9 cellular contexts compared by ENCODE assay signal in the genomic region with DNA sequence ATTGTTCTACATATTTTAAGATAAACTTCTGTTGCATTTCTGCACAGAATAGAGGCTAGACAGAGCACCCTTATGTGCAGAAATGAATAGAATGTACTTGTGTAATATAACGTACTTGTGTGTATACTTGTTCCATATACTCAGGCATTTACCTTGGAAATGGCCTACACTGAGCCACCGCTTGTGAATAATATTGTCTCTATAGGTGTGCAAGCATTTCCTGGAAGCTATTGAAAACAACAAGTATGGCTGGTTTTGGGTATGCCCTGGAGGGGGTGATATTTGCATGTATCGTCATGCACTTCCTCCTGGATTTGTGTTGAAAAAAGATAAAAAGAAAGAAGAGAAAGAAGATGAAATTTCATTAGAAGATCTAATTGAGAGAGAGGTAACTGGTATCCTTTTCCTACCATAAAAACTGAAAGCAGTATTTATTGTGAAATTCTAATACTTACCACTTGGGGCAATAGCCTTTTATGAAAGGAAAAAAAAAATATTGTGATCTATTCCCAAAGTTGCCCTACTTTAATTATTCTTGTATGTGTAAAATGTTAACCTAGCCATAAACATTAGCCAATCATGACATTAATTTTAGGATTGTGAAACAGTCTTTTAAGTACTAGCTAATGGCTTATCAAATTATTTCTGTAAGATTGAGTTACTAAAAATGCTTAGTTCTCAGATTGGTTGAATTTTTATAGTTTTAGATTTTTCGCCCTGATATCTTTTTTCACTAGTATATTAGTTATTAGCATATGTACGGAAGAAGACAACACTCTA. TPM values are rescaled to one million over a fixed set of nuclear protein-coding genes. Genes with fewer than 3 reads are reported as not detected.
DNase-seq lines count a peak whose midpoint lies in the region; ATAC-seq lines count a peak whose summit lies in the region.
"Had no signal": no experiment of that assay in that cellular context is flagged by ENCODE, and none has a peak within 500 bp of the region (broad histone marks: within the 10 kb centered on the region; RNA-seq: fewer than 3 reads in every experiment).

No MANE protein-coding gene starts in this region.

- H3K18ac ChIP-seq in mesendoderm (ENCODE audit: low read length) (no peak overlapping the region), neuronal stem cell (ENCODE audit: low read length) (no peak overlapping the region)

- H3K27me3 ChIP-seq in mesendoderm (ENCODE audit: insufficient read depth, low read length, poor library complexity) (no peaks in the 10 kb centered on the region), neuronal stem cell (ENCODE audit: control insufficient read depth in 3 of 3, insufficient read depth in 3 of 3, low read depth in 1 of 3, low read length in 3 of 3) (no peaks in the 10 kb centered on the region)

- H3K56ac ChIP-seq in mesendoderm (ENCODE audit: low read length), result no peak overlapping the region

- WGBS in mesendoderm (ENCODE audit: extremely low coverage, insufficient coverage, low lambda C conversion rate), result no CpG with 5 or more reads among the region's 5 CpGs
- WGBS in neuronal stem cell (ENCODE audit: extremely low coverage in 2 of 2, insufficient read length in 2 of 2, insufficient replicate concordance in 1 of 2), 2 donors, result no CpG with 5 or more reads among the region's 5 CpGs

- H3K4me2 ChIP-seq in mesendoderm (ENCODE audit: low read length) (no peak overlapping the region), neuronal stem cell (ENCODE audit: insufficient read depth, low read length, poor library complexity, severe bottlenecking) (no peak overlapping the region)

- H4K8ac ChIP-seq in mesendoderm (ENCODE audit: low read depth, low read length) (no peak overlapping the region), neuronal stem cell (ENCODE audit: low read depth, low read length) (no peak overlapping the region)

- no peak overlapping the region for H3K4me3 Mint-ChIP-seq in activated T-cell treated with anti-CD3 and anti-CD28 coated beads, Interleukin-2, amount 50 U/mL, for 24 hours
- no peak overlapping the region for H3K4me3 Mint-ChIP-seq in activated T-cell treated with anti-CD3 and anti-CD28 coated beads, Interleukin-2, amount 50 U/mL, for 4 hours
- H3K4me3 Mint-ChIP-seq in central memory CD8-positive, alpha-beta T cell, result no peak overlapping the region
- H3K4me3 Mint-ChIP-seq: activated naive CD4-positive, alpha-beta T cell treated with anti-CD3 and anti-CD28 coated beads, Interleukin-2, amount 50 U/mL, for 24 hours had no signal

- no peaks in the 10 kb centered on the region for H3K9me3 Mint-ChIP-seq in activated T-cell treated with anti-CD3 and anti-CD28 coated beads, Interleukin-2, amount 50 U/mL, for 24 hours
- no peaks in the 10 kb centered on the region for H3K9me3 Mint-ChIP-seq in activated T-cell treated with anti-CD3 and anti-CD28 coated beads, Interleukin-2, amount 50 U/mL, for 4 hours
- H3K9me3 Mint-ChIP-seq in central memory CD8-positive, alpha-beta T cell, result no peaks in the 10 kb centered on the region
- H3K9me3 Mint-ChIP-seq: activated naive CD4-positive, alpha-beta T cell treated with anti-CD3 and anti-CD28 coated beads, Interleukin-2, amount 50 U/mL, for 24 hours had no signal

- H3K27ac Mint-ChIP-seq in activated T-cell treated with anti-CD3 and anti-CD28 coated beads, Interleukin-2, amount 50 U/mL, for 24 hours, result peak overlapping the region; percentile 53
- peak overlapping the region; percentile 30 for H3K27ac Mint-ChIP-seq in central memory CD8-positive, alpha-beta T cell (ENCODE audit: low read depth)

- ATAC-seq in activated T-cell treated with anti-CD3 and anti-CD28 coated beads, Interleukin-2, amount 50 U/mL, for 4 hours, result no peak
- ATAC-seq in HG02759 (IDR thresholded peaks at IDR 0.05; ENCODE audit: unreplicated experiment), result peak; percentile 59
- ATAC-seq in central memory CD8-positive, alpha-beta T cell (replicated peaks; ENCODE audit: extremely low read depth, poor library complexity, severe bottlenecking), result no peak

- no peak overlapping the region for H4K5ac ChIP-seq in mesendoderm (ENCODE audit: low read length)

- H4K91ac ChIP-seq in neuronal stem cell (ENCODE audit: low read depth, low read length, poor library complexity), result no peak overlapping the region

- peaks cover 94% of the 10 kb centered on the region for H3K36me3 Mint-ChIP-seq in activated T-cell treated with anti-CD3 and anti-CD28 coated beads, Interleukin-2, amount 50 U/mL, for 24 hours (ENCODE audit: low read depth)
- peaks cover 62% of the 10 kb centered on the region for H3K36me3 Mint-ChIP-seq in activated T-cell treated with anti-CD3 and anti-CD28 coated beads, Interleukin-2, amount 50 U/mL, for 4 hours (ENCODE audit: insufficient read depth)
- H3K36me3 Mint-ChIP-seq in central memory CD8-positive, alpha-beta T cell (ENCODE audit: insufficient read depth), result peaks cover 76% of the 10 kb centered on the region

- H3K79me2 ChIP-seq in mesendoderm (ENCODE audit: control insufficient read depth, insufficient read depth, low read length), result peaks cover 2% of the 10 kb centered on the region

- H2AK5ac ChIP-seq in mesendoderm (ENCODE audit: low read length), result no peak overlapping the region
- H2AK5ac ChIP-seq in neuronal stem cell (ENCODE audit: low read depth, low read length), result no peak overlapping the region

- H3K27me3 Mint-ChIP-seq in activated T-cell treated with anti-CD3 and anti-CD28 coated beads, Interleukin-2, amount 50 U/mL, for 24 hours, result no peaks in the 10 kb centered on the region
- H3K27me3 Mint-ChIP-seq in activated T-cell treated with anti-CD3 and anti-CD28 coated beads, Interleukin-2, amount 50 U/mL, for 4 hours (ENCODE audit: low read depth), result no peaks in the 10 kb centered on the region
- no peaks in the 10 kb centered on the region for H3K27me3 Mint-ChIP-seq in central memory CD8-positive, alpha-beta T cell
- H3K27me3 Mint-ChIP-seq: activated naive CD4-positive, alpha-beta T cell treated with anti-CD3 and anti-CD28 coated beads, Interleukin-2, amount 50 U/mL, for 24 hours had no signal

- no peak overlapping the region for H3K14ac ChIP-seq in neuronal stem cell (ENCODE audit: low read length)

- H3K9me3 ChIP-seq in neuronal stem cell (replicated peaks in 1 of 2; ENCODE audit: control insufficient read depth in 2 of 2, insufficient read depth in 1 of 2, low read depth in 1 of 2, low read length in 2 of 2), result no peaks in the 10 kb centered on the region

- no peak overlapping the region for H2BK5ac ChIP-seq in mesendoderm (ENCODE audit: low read length)
- H2BK5ac ChIP-seq in neuronal stem cell (ENCODE audit: low read length), result no peak overlapping the region

- H3K4me1 ChIP-seq in mesendoderm (ENCODE audit: control insufficient read depth, low read depth, low read length), result no peaks in the 10 kb centered on the region
- H3K4me1 ChIP-seq in neuronal stem cell (ENCODE audit: control insufficient read depth in 2 of 2, insufficient read depth in 1 of 2, low read depth in 1 of 2, low read length in 2 of 2), result no peaks in the 10 kb centered on the region

- H2AFZ ChIP-seq in neuronal stem cell (ENCODE audit: low read length), result no peak overlapping the region

- DNase-seq in activated T-cell treated with anti-CD3 and anti-CD28 coated beads, Interleukin-2, amount 50 U/mL, for 24 hours, result no peak
- DNase-seq in activated T-cell treated with anti-CD3 and anti-CD28 coated beads, Interleukin-2, amount 50 U/mL, for 4 hours, result no peak
- DNase-seq in NCI-H526 treated with DMSO at 0.1 percent for 48 hours (lab: John Stamatoyannopoulos, UW) (peak; percentile 34), mesendoderm (peak; percentile 24), neuronal stem cell (ENCODE audit: low spot score) (no peak)
- no peak for DNase-seq in central memory CD8-positive, alpha-beta T cell (ENCODE audit: low spot score in 2 of 2)
- no peak for DNase-seq in effector CD4-positive, alpha-beta T cell

- H3K27ac ChIP-seq in mesendoderm (ENCODE audit: low read depth, low read length) (no peak overlapping the region), neuronal stem cell (replicated peaks; ENCODE audit: low read length) (no peak overlapping the region)

- H3K79me1 ChIP-seq in mesendoderm (ENCODE audit: low read length) (peaks cover 2% of the 10 kb centered on the region), neuronal stem cell (ENCODE audit: low read depth, low read length) (no peaks in the 10 kb centered on the region)

- H3K23ac ChIP-seq in mesendoderm (ENCODE audit: low read length) (no peak overlapping the region), neuronal stem cell (ENCODE audit: low read depth, low read length, poor library complexity) (no peak overlapping the region)

- no peak overlapping the region for H2BK12ac ChIP-seq in neuronal stem cell (ENCODE audit: low read length)

- H3K4me1 Mint-ChIP-seq in activated T-cell treated with anti-CD3 and anti-CD28 coated beads, Interleukin-2, amount 50 U/mL, for 24 hours (ENCODE audit: low read depth), result peaks cover 30% of the 10 kb centered on the region
- H3K4me1 Mint-ChIP-seq in activated T-cell treated with anti-CD3 and anti-CD28 coated beads, Interleukin-2, amount 50 U/mL, for 4 hours (ENCODE audit: low read depth), result peaks cover 16% of the 10 kb centered on the region
- H3K4me1 Mint-ChIP-seq in central memory CD8-positive, alpha-beta T cell, result peaks cover 22% of the 10 kb centered on the region

- H2BK120ac ChIP-seq in mesendoderm (ENCODE audit: low read depth, low read length), result no peak overlapping the region
- no peak overlapping the region for H2BK120ac ChIP-seq in neuronal stem cell (ENCODE audit: low read depth, low read length)

- H2BK15ac ChIP-seq in mesendoderm (replicated peaks; ENCODE audit: low read depth), result no peak overlapping the region
- no peak overlapping the region for H2BK15ac ChIP-seq in neuronal stem cell (ENCODE audit: low read length)

- no peak overlapping the region for H3K4ac ChIP-seq in mesendoderm (ENCODE audit: low read depth, low read length)
- H3K4ac ChIP-seq in neuronal stem cell (ENCODE audit: low read length), result no peak overlapping the region

- no peak overlapping the region for H3K4me3 ChIP-seq in mesendoderm (ENCODE audit: low read length)
- H3K4me3 ChIP-seq in neuronal stem cell (ENCODE audit: low read length in 2 of 2), result no peak overlapping the region

- no peak overlapping the region for H3K9ac ChIP-seq in mesendoderm (ENCODE audit: low read length)
- no peak overlapping the region for H3K9ac ChIP-seq in neuronal stem cell (ENCODE audit: low read depth, low read length, poor library complexity)

- H3K36me3 ChIP-seq in mesendoderm (ENCODE audit: control insufficient read depth, insufficient read depth, low read length), result peaks cover 5% of the 10 kb centered on the region
- peaks cover 10 to 97% of the 10 kb centered on the region in 2 donors for H3K36me3 ChIP-seq in neuronal stem cell (replicated peaks in 1 of 2; ENCODE audit: control insufficient read depth in 2 of 2, insufficient read depth in 2 of 2, low read length in 2 of 2)

RNA-seq across cellular contexts. Expression of a gene that starts 18.0 kb away (rescaled TPM):
- total RNA-seq in activated T-cell treated with anti-CD3 and anti-CD28 coated beads, Interleukin-2, amount 50 U/mL, for 4 hours, result 100 to 1,000 TPM in 1 of 3 donors, 10 to 100 TPM in 2; 93.6 to 103 (median 94.3) TPM
- 132 TPM for polyA plus RNA-seq in mesendoderm (2013, experiment 1 of 2)
- 133 TPM for polyA plus RNA-seq in mesendoderm (2013, experiment 2 of 2)
- polyA plus RNA-seq in neuronal stem cell (2013, experiment 1 of 2), result 89.0 TPM
- polyA plus RNA-seq in neuronal stem cell (2013, experiment 2 of 2), result 90.9 TPM

Comparison
In these comparisons a context has a peak if more than half of its experiments do, and no peak if none do; other contexts are left out.
1. DNase-seq: peak in NCI-H526 treated with DMSO at 0.1 percent for 48 hours (single experiment) and mesendoderm (single experiment); none in activated T-cell treated with anti-CD3 and anti-CD28 coated beads, Interleukin-2, amount 50 U/mL, for 24 hours (single experiment), activated T-cell treated with anti-CD3 and anti-CD28 coated beads, Interleukin-2, amount 50 U/mL, for 4 hours (single experiment), central memory CD8-positive, alpha-beta T cell (0 of 2), neuronal stem cell (single experiment) and effector CD4-positive, alpha-beta T cell (single experiment).